ENCODE assay signal across 26 cellular contexts in the genomic region with DNA sequence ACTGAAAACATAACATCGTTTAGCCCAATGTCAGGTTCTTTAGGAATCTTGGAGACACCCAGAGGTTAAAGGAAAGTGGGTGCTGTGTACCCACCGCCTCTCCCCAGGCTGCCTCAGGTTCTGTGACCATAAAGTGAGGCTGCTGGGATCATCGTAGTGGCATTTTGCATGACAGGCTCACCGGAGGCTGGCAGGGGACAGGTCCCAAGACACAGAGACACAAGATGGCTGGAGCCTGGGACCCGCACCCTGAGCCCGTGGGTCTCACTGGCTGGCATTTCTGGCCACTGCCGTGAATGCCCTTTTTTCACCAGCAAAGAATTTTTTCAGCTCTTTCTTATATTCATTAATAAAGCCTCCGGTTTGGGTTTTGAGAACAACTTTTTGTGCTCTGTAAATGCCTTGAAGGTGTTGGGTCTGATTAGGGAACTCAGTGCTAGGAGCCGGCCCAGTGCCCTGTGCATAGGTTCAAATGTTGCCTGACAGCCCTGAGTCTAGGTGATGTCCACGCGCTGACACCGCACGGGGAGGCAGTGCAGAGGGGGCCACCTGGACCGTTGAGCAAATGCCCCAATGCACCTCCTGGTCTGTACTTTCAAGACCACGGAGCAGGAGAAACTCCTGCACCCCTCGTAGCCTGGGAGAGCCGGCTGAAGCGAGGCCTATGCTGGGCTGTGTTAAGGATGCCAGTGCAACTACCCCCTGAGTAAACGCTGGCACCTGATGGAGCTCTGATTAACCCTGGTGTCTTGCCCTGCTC.
"Had no signal": no experiment of that assay in that cellular context is flagged by ENCODE, and none has a peak within 500 bp of the region (broad histone marks: within the 10 kb centered on the region; RNA-seq: fewer than 3 reads in every experiment).

No MANE protein-coding gene starts in this region.

- H3K4me1 ChIP-seq: left lung, right atrium auricular region, suprapubic skin, tibial artery, uterus had no signal

- H3K9me3 ChIP-seq: left lung, mucosa of descending colon, neutrophil, ovary, right atrium auricular region, suprapubic skin, thoracic aorta, tibial artery, uterus had no signal

- H3K27me3 ChIP-seq: ovary, right atrium auricular region, uterus had no signal

- ATAC-seq: left colon; left lung; mucosa of descending colon; naive thymus-derived CD4-positive, alpha-beta T cell; sciatic nerve; stimulated activated effector memory CD8-positive, alpha-beta T cell treated with anti-CD3 and anti-CD28 coated beads, Interleukin-12 subunit alpha, Interleukin-12 subunit beta, amount 100 ng/mL, for 72 hours had no signal

- FAIRE-seq: keratinocyte had no signal

- DNase-seq: hippocampal formation; left colon; left lung; mesendoderm; midbrain; mucosa of descending colon; naive thymus-derived CD4-positive, alpha-beta T cell; occipital lobe; ovary; stimulated activated CD4-positive, alpha-beta T cell treated with anti-CD3 and anti-CD28 coated beads, Interleukin-4, amount 100 ng/mL, for 24 hours; stimulated activated naive CD4-positive, alpha-beta T cell; tibial artery; uterus had no signal

- H3K4me1 Mint-ChIP-seq: stimulated activated effector memory CD8-positive, alpha-beta T cell treated with anti-CD3 and anti-CD28 coated beads, Interleukin-12 subunit alpha, Interleukin-12 subunit beta, amount 100 ng/mL, for 72 hours had no signal

- H3K36me3 Mint-ChIP-seq: naive thymus-derived CD4-positive, alpha-beta T cell; stimulated activated effector memory CD8-positive, alpha-beta T cell treated with anti-CD3 and anti-CD28 coated beads, Interleukin-12 subunit alpha, Interleukin-12 subunit beta, amount 100 ng/mL, for 72 hours had no signal

- H3K27ac Mint-ChIP-seq: naive thymus-derived CD4-positive, alpha-beta T cell; nephron; progenitor cell of endocrine pancreas; stimulated activated effector memory CD8-positive, alpha-beta T cell treated with anti-CD3 and anti-CD28 coated beads, Interleukin-12 subunit alpha, Interleukin-12 subunit beta, amount 100 ng/mL, for 72 hours; stimulated activated naive CD8-positive, alpha-beta T cell treated with anti-CD3 and anti-CD28 coated beads, Interleukin-15, Interleukin-2, amounts not matched to agents 100 ng/mL and 50 ng/mL, for 24 hours had no signal

- H3K36me3 ChIP-seq: left lung, neutrophil, ovary, right atrium auricular region, suprapubic skin, thoracic aorta, tibial artery, uterus had no signal

- H3K9me3 Mint-ChIP-seq: nephron; neural crest cell; stimulated activated effector memory CD8-positive, alpha-beta T cell treated with anti-CD3 and anti-CD28 coated beads, Interleukin-12 subunit alpha, Interleukin-12 subunit beta, amount 100 ng/mL, for 72 hours; stimulated activated naive CD8-positive, alpha-beta T cell treated with anti-CD3 and anti-CD28 coated beads, Interleukin-15, Interleukin-2, amounts not matched to agents 100 ng/mL and 50 ng/mL, for 24 hours had no signal

- H3K27ac ChIP-seq: left lung, neutrophil, ovary, right atrium auricular region, skin epidermis, suprapubic skin, thoracic aorta, tibial artery, uterus had no signal

- H3K4me3 ChIP-seq: left lung, lung, mucosa of descending colon, ovary, right atrium auricular region, skin epidermis, suprapubic skin, thoracic aorta, tibial artery, uterus had no signal

- H3K4me3 Mint-ChIP-seq: naive thymus-derived CD4-positive, alpha-beta T cell; nephron; neural crest cell; stimulated activated effector memory CD8-positive, alpha-beta T cell treated with anti-CD3 and anti-CD28 coated beads, Interleukin-12 subunit alpha, Interleukin-12 subunit beta, amount 100 ng/mL, for 72 hours; stimulated activated naive CD8-positive, alpha-beta T cell treated with anti-CD3 and anti-CD28 coated beads, Interleukin-15, Interleukin-2, amounts not matched to agents 100 ng/mL and 50 ng/mL, for 24 hours had no signal
